In the genomic region with DNA sequence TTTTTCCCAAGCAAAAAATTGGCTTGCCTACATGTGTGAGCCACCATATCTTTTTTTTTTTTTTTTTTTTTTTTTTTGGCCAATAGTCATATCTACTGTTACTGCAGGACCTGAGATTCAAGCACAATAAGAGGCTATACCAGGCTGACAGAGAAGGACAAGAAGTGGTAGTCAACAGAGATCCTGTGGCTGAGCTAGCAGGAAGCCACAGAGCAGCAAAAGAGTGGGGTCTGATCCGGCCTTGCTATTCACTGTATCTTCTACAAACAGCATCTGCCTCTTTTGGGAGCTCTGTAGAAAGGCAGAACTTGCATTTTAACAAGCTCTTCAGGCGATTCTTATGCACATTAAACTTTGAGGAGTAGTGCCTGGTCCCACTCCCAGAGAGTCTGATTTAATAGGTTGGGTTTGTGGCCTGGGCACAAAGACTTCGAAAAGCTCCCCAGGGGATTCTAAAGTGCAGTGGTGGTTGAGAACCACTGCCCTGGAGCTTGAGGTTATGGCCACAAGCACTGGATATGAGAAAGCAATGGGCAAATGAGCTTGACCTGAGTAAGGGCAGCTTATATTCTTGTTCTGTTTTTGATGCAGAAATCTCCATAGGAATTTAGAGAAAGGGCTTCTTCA, we compare ENCODE assay signal across 10 cellular contexts.
DNase-seq lines count a peak whose midpoint lies in the region; ATAC-seq, FAIRE-seq and TF ChIP-seq lines count a peak whose summit lies in the region.
"Had no signal": no experiment of that assay in that cellular context is flagged by ENCODE, and none has a peak within 500 bp of the region (broad histone marks: within the 10 kb centered on the region; RNA-seq: fewer than 3 reads in every experiment).

No MANE protein-coding gene starts in this region.

- H3K9me3 Mint-ChIP-seq in immature natural killer cell, result no peaks in the 10 kb centered on the region

- BruUV-seq in HepG2 (replicated peaks; lab: Mats Ljungman, UMichigan), result no TSS peak

- no peaks in the 10 kb centered on the region for H3K9me3 ChIP-seq in HepG2 (ENCODE audit: low read length)

- TF ChIP-seq EP300 in HepG2 (IDR thresholded peaks at IDR 0.05; ENCODE audit: low read depth in 2 of 2, low read length in 2 of 2) (no peak), HepG2 (CRISPR knock-in tag; IDR thresholded peaks at IDR 0.05; ENCODE audit: borderline replicate concordance) (no peak)

- no peak for TF ChIP-seq RAD21 in HepG2 (CRISPR knock-in tag; IDR thresholded peaks at IDR 0.05)

- no peaks in the 10 kb centered on the region for H4K20me1 ChIP-seq in HepG2 (ENCODE audit: insufficient read depth, low read length)

- H3K27me3 Mint-ChIP-seq in immature natural killer cell (ENCODE audit: low read depth in 3 of 3), result no peaks in the 10 kb centered on the region

- peaks cover 68 to 84% of the 10 kb centered on the region in 2 donors for H3K4me1 Mint-ChIP-seq in immature natural killer cell

- H3K36me3 ChIP-seq in HepG2 (replicated peaks in 1 of 2; ENCODE audit: control insufficient read depth in 1 of 2, insufficient read depth in 2 of 2, low read length in 2 of 2), result no peaks in the 10 kb centered on the region

- H3K79me2 ChIP-seq in HepG2 (ENCODE audit: insufficient read depth, low read length), result no peaks in the 10 kb centered on the region

- intact Hi-C loops in HepG2 (cut with micrococcal nuclease; ENCODE audit: unreplicated experiment) (no loop called here), posterior cingulate gyrus (cut with DNase I) (no loop called here)

- H3K27me3 ChIP-seq in HepG2 (ENCODE audit: control insufficient read depth in 1 of 2, insufficient read depth in 2 of 2, low read length in 2 of 2), result 0 out of 5 replicates have a peak, but pooled peaks cover 0 to 3% of the 10 kb centered on the region in 2 experiments

- in situ Hi-C loops in HepG2 (cut with HindIII; ENCODE audit: extremely low pct_ligation_motif_present, low pct_unique_long_range_greater_than_20kb), result no loop called here

- ATAC-seq in GM18519 (IDR thresholded peaks at IDR 0.05; ENCODE audit: low FRiP score, unreplicated experiment) (peak; percentile 59), GM21576 (IDR thresholded peaks at IDR 0.05; ENCODE audit: unreplicated experiment) (peak; percentile 79), HG03460 (IDR thresholded peaks at IDR 0.05; ENCODE audit: unreplicated experiment) (peak; percentile 90), HG03025 (IDR thresholded peaks at IDR 0.05; ENCODE audit: low FRiP score, unreplicated experiment) (no peak), HepG2 (no peak)

- no peak for FAIRE-seq in HepG2 (lab: Jason Lieb, UNC)
- FAIRE-seq: TTC549 had no signal

- no peak for TF ChIP-seq CTCF in HepG2 (CRISPR knock-in tag; IDR thresholded peaks at IDR 0.05)

- H3K4me3 Mint-ChIP-seq in immature natural killer cell, result peak overlapping the region; percentile 60 to 75 (median 64)

- H3K27ac ChIP-seq in HepG2 (ENCODE audit: extremely low read length, insufficient read depth, low read length), result no peak overlapping the region

- H3K4me2 ChIP-seq in HepG2 (ENCODE audit: low read depth, low read length), result no peak overlapping the region

- peak overlapping the region; percentile 73 to 93 (median 88) for H3K27ac Mint-ChIP-seq in immature natural killer cell

- peaks cover 0 to 12% (median 0%) of the 10 kb centered on the region in 3 donors for H3K36me3 Mint-ChIP-seq in immature natural killer cell

- no peak overlapping the region for H3K4me3 ChIP-seq in HepG2 (replicated peaks in 1 of 3; ENCODE audit: insufficient read depth in 1 of 3, low read depth in 2 of 3, low read length in 3 of 3)

- no peaks in the 10 kb centered on the region for H3K4me1 ChIP-seq in HepG2 (ENCODE audit: insufficient read depth, low read length)

- POLR2A ChIA-PET in HepG2 (lab: Yijun Ruan, JAX), result interaction anchor here (0.7 kb wide), 1 partner anchor 29 kb away, joined by 3 read pairs; no protein-coding TSS in a partner anchor

- TF ChIP-seq POLR2A in HepG2 (IDR thresholded peaks at IDR 0.05; ENCODE audit: insufficient read depth in 1 of 2, low read depth in 2 of 2, low read length in 2 of 2), result no peak

- 16% methylated on average over 3 of the region's 3 CpGs for WGBS in HepG2 (ENCODE audit: low lambda C conversion rate)

- CTCF ChIA-PET in HepG2 (lab: Yijun Ruan, JAX; ENCODE audit: low intra/inter-chr PET ratio, low total read pairs), result interaction anchor here (0.6 kb wide), 1 partner anchor 792 kb away, joined by 4 read pairs; no protein-coding TSS in a partner anchor

- H2AFZ ChIP-seq in HepG2 (ENCODE audit: low read length), result no peak overlapping the region

- DNase-seq in immature natural killer cell (peak; percentile 45 to 59 (median 47)), NCI-H524 (lab: John Stamatoyannopoulos, UW) (no peak), HepG2 (ENCODE audit: low spot score) (no peak), posterior cingulate gyrus (no peak)
- DNase-seq: NCI-H1048 had no signal

- no peak overlapping the region for H3K9ac ChIP-seq in HepG2 (ENCODE audit: insufficient read depth, low read depth, low read length)

TF ChIP-seq in HepG2, 621 proteins besides CTCF, POLR2A, EP300 and RAD21 (continues in another document):
- TF ChIP-seq NKX3-1 (CRISPR knock-in tag; IDR thresholded peaks at IDR 0.05) (no peak), ZNF768 (CRISPR knock-in tag; IDR thresholded peaks at IDR 0.05) (no peak), ZNF660 (CRISPR knock-in tag; IDR thresholded peaks at IDR 0.05; ENCODE audit: borderline replicate concordance, low read depth) (no peak), NR1H2 (CRISPR knock-in tag; IDR thresholded peaks at IDR 0.05; ENCODE audit: borderline replicate concordance, low read depth) (no peak), ZNF251 (CRISPR knock-in tag; IDR thresholded peaks at IDR 0.05) (no peak), SOX13 (IDR thresholded peaks at IDR 0.05) (no peak), SOX13 (CRISPR knock-in tag; conservative IDR thresholded peaks at IDR 0.05 in 1 of 2, IDR thresholded peaks at IDR 0.05 in 1 of 2) (no peak), RFX5 (IDR thresholded peaks at IDR 0.05; ENCODE audit: low read depth, low read length) (no peak), ZSCAN25 (CRISPR knock-in tag; IDR thresholded peaks at IDR 0.05) (no peak)
- TF ChIP-seq, protein P1, sequence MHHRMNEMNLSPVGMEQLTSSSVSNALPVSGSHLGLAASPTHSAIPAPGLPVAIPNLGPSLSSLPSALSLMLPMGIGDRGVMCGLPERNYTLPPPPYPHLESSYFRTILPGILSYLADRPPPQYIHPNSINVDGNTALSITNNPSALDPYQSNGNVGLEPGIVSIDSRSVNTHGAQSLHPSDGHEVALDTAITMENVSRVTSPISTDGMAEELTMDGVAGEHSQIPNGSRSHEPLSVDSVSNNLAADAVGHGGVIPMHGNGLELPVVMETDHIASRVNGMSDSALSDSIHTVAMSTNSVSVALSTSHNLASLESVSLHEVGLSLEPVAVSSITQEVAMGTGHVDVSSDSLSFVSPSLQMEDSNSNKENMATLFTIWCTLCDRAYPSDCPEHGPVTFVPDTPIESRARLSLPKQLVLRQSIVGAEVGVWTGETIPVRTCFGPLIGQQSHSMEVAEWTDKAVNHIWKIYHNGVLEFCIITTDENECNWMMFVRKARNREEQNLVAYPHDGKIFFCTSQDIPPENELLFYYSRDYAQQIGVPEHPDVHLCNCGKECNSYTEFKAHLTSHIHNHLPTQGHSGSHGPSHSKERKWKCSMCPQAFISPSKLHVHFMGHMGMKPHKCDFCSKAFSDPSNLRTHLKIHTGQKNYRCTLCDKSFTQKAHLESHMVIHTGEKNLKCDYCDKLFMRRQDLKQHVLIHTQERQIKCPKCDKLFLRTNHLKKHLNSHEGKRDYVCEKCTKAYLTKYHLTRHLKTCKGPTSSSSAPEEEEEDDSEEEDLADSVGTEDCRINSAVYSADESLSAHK (CRISPR knock-in tag; IDR thresholded peaks at IDR 0.05; ENCODE audit: borderline replicate concordance), result no peak
- TF ChIP-seq, protein P2, sequence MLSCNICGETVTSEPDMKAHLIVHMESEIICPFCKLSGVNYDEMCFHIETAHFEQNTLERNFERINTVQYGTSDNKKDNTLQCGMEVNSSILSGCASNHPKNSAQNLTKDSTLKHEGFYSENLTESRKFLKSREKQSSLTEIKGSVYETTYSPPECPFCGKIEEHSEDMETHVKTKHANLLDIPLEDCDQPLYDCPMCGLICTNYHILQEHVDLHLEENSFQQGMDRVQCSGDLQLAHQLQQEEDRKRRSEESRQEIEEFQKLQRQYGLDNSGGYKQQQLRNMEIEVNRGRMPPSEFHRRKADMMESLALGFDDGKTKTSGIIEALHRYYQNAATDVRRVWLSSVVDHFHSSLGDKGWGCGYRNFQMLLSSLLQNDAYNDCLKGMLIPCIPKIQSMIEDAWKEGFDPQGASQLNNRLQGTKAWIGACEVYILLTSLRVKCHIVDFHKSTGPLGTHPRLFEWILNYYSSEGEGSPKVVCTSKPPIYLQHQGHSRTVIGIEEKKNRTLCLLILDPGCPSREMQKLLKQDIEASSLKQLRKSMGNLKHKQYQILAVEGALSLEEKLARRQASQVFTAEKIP (CRISPR knock-in tag; IDR thresholded peaks at IDR 0.05; ENCODE audit: borderline replicate concordance), result no peak
- TF ChIP-seq, protein P3, sequence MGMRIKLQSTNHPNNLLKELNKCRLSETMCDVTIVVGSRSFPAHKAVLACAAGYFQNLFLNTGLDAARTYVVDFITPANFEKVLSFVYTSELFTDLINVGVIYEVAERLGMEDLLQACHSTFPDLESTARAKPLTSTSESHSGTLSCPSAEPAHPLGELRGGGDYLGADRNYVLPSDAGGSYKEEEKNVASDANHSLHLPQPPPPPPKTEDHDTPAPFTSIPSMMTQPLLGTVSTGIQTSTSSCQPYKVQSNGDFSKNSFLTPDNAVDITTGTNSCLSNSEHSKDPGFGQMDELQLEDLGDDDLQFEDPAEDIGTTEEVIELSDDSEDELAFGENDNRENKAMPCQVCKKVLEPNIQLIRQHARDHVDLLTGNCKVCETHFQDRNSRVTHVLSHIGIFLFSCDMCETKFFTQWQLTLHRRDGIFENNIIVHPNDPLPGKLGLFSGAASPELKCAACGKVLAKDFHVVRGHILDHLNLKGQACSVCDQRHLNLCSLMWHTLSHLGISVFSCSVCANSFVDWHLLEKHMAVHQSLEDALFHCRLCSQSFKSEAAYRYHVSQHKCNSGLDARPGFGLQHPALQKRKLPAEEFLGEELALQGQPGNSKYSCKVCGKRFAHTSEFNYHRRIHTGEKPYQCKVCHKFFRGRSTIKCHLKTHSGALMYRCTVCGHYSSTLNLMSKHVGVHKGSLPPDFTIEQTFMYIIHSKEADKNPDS (CRISPR knock-in tag; IDR thresholded peaks at IDR 0.05), result no peak

Comparison
In these comparisons a context has a peak if more than half of its experiments do, and no peak if none do; other contexts are left out.
1. ATAC-seq: peak in GM18519 (single experiment), GM21576 (single experiment) and HG03460 (single experiment); none in HG03025 (single experiment) and HepG2 (single experiment).
2. DNase-seq: peak in immature natural killer cell (3 of 3); none in NCI-H524 (0 of 2), HepG2 (single experiment) and posterior cingulate gyrus (0 of 10).